17 cellular contexts compared by ENCODE assay signal in the genomic region with DNA sequence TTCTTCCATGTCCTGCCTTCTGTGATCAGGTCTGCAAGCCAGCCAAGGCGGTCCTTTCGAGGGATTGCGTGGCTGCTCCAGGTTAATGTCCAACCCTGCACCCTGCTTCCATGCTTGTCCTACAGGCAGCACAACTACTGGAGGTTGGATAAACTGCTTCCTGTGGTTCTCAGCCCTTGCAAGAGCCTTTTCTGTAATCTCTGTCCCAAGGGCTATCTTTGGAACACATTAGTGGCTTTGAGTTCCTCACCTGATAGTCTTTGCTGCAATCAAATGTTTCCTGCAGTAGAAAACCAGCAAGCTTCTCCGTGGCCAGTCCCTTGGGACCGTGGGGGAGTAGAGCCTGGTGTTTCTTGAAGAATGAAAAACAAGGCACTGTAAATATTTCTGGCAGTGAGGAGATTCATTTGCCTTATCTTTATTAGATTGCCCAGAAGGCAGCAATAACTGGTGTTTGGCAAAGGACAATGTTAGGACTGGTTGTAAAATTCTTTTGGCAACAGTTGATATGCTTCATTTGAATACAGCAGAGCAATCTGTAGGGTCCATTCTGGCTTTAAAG.
DNase-seq lines count a peak whose midpoint lies in the region; ATAC-seq, FAIRE-seq and TF ChIP-seq lines count a peak whose summit lies in the region.
"Had no signal": no experiment of that assay in that cellular context is flagged by ENCODE, and none has a peak within 500 bp of the region (broad histone marks: within the 10 kb centered on the region; RNA-seq: fewer than 3 reads in every experiment).

No MANE protein-coding gene starts in this region.

- no peak overlapping the region for H2BK120ac ChIP-seq in H1 (replicated peaks; ENCODE audit: low read depth, low read length)

- H3K4ac ChIP-seq in H1 (replicated peaks; ENCODE audit: insufficient read length, low read depth, low read length) = no peak overlapping the region

- H4K8ac ChIP-seq in H1 (ENCODE audit: extremely low read depth, insufficient read depth, low read length) = 0 out of 2 replicates have a peak overlapping the region, but pooled peaks have one; percentile 7

- no peak overlapping the region for H2BK15ac ChIP-seq in H1 (ENCODE audit: low read length)

- H3K23ac ChIP-seq in H1 (ENCODE audit: insufficient read length) = no peak overlapping the region

- peak overlapping the region; percentile 33 for H3K27ac Mint-ChIP-seq in progenitor cell of endocrine pancreas
- H3K27ac Mint-ChIP-seq: activated B cell treated with CpG ODN at 0.5 μM for 24 hours; activated naive CD4-positive, alpha-beta T cell treated with anti-CD3 and anti-CD28 coated beads, Interleukin-2, amount 50 U/mL, for 72 hours had no signal

- H3K4me3 Mint-ChIP-seq in progenitor cell of endocrine pancreas (ENCODE audit: low read depth) = no peak overlapping the region
- H3K4me3 Mint-ChIP-seq: activated B cell treated with CpG ODN at 0.5 μM for 24 hours had no signal

- H3K9me3 Mint-ChIP-seq in progenitor cell of endocrine pancreas (ENCODE audit: low read depth) = no peaks in the 10 kb centered on the region
- H3K9me3 Mint-ChIP-seq: activated B cell treated with CpG ODN at 0.5 μM for 24 hours; activated naive CD4-positive, alpha-beta T cell treated with anti-CD3 and anti-CD28 coated beads, Interleukin-2, amount 50 U/mL, for 72 hours had no signal

- H3K4me3 ChIP-seq in H1 (ENCODE audit: extremely low read depth in 1 of 4, insufficient read depth in 2 of 4, low read depth in 3 of 4, low read length in 4 of 4) = no peak overlapping the region
- H3K4me3 ChIP-seq: lower lobe of right lung, SK-N-MC, spleen had no signal

- no peak for ATAC-seq in GM18498 (IDR thresholded peaks at IDR 0.05; ENCODE audit: unreplicated experiment)
- ATAC-seq: activated naive CD4-positive, alpha-beta T cell treated with anti-CD3 and anti-CD28 coated beads, Interleukin-2, amount 50 U/mL, for 72 hours; lower lobe of right lung had no signal

- CTCF ChIA-PET in H1 (lab: Charles Lee; ENCODE audit: partially characterized antibody) = interaction anchor here (0.7 to 1.2 kb wide), 3 partner anchors 9 to 99 kb away, joined by 3 read pairs; no protein-coding TSS in a partner anchor

- H3K9ac ChIP-seq in H1 (replicated peaks in 1 of 4; ENCODE audit: extremely low read depth in 1 of 4, low read depth in 3 of 4, low read length in 3 of 4) = no peak overlapping the region

- no peaks in the 10 kb centered on the region for H3K79me1 ChIP-seq in H1 (ENCODE audit: low read depth, low read length)

- TF ChIP-seq RAD21 in H1 (IDR thresholded peaks at IDR 0.05 in 1 of 2, conservative IDR thresholded peaks at IDR 0.05 in 1 of 2; ENCODE audit: low read depth in 2 of 2, low read length in 2 of 2) = no peak

- TF ChIP-seq CTCF in H1 (IDR thresholded peaks at IDR 0.05; ENCODE audit: control extremely low read depth in 1 of 3, insufficient read depth in 1 of 3, low read depth in 1 of 3, low read length in 3 of 3) (no peak), progenitor cell of endocrine pancreas (IDR thresholded peaks at IDR 0.05; ENCODE audit: unreplicated experiment) (no peak)

- no peak overlapping the region for H2BK12ac ChIP-seq in H1 (ENCODE audit: low read depth, low read length)

- H2AK5ac ChIP-seq in H1 (ENCODE audit: low read depth, low read length) = no peak overlapping the region

- peaks cover 0 to 4% (median 1%) of the 10 kb centered on the region in 4 experiments; a peak in 4 of 7 replicates for H3K4me1 ChIP-seq in H1 (replicated peaks in 1 of 4; ENCODE audit: control insufficient read depth in 3 of 4, insufficient read depth in 4 of 4, low read length in 3 of 4)
- H3K4me1 ChIP-seq: lower lobe of right lung, spleen had no signal

- no peaks in the 10 kb centered on the region for H3K36me3 Mint-ChIP-seq in progenitor cell of endocrine pancreas (ENCODE audit: insufficient read depth)
- H3K36me3 Mint-ChIP-seq: activated naive CD4-positive, alpha-beta T cell treated with anti-CD3 and anti-CD28 coated beads, Interleukin-2, amount 50 U/mL, for 72 hours had no signal

- DNase-seq in DMS 273 (lab: John Stamatoyannopoulos, UW; ENCODE audit: unreplicated experiment) (peak; percentile 58), DMS 273 treated with DMSO at 0.1 percent for 48 hours (lab: John Stamatoyannopoulos, UW) (no peak), NAMALWA (ENCODE audit: low spot score) (peak; percentile 21), H1 (ENCODE audit: low read depth in 1 of 2, low spot score in 2 of 2) (no peak), progenitor cell of endocrine pancreas (ENCODE audit: low spot score, unreplicated experiment) (no peak), caudate nucleus (lab: John Stamatoyannopoulos, UW) (no peak), amygdala (lab: John Stamatoyannopoulos, UW) (no peak)
- DNase-seq: activated B cell treated with CpG ODN at 0.5 μM for 24 hours; activated CD8-positive, alpha-beta memory T cell treated with anti-CD3 and anti-CD28 coated beads, Interleukin-2, amount 50 U/mL, for 48 hours; DMS153; lower lobe of right lung; NCI-H1694; spleen had no signal

- no peak overlapping the region for H4K91ac ChIP-seq in H1 (replicated peaks; ENCODE audit: insufficient read length, low read length)

- H3K18ac ChIP-seq in H1 (ENCODE audit: extremely low read depth, low read length) = no peak overlapping the region

- TF ChIP-seq POLR2A in H1 (IDR thresholded peaks at IDR 0.05; ENCODE audit: control extremely low read depth in 1 of 2, low read depth in 2 of 2, low read length in 2 of 2) = no peak

- H3K79me2 ChIP-seq in H1 (ENCODE audit: control insufficient read depth in 1 of 2, insufficient read depth in 2 of 2, low read length in 2 of 2) = no peaks in the 10 kb centered on the region

- no peak overlapping the region for H3K27ac ChIP-seq in H1 (ENCODE audit: low read depth, low read length)
- no peak overlapping the region for H3K27ac ChIP-seq in caudate nucleus (ENCODE audit: low read depth, low read length)
- H3K27ac ChIP-seq: lower lobe of right lung, SK-N-MC, spleen had no signal

- H4K5ac ChIP-seq in H1 (ENCODE audit: insufficient read length, low read depth, low read length) = no peak overlapping the region

- H2AFZ ChIP-seq in H1 (ENCODE audit: low read length) = no peak overlapping the region

- H3K9me3 ChIP-seq in H1 (ENCODE audit: insufficient read depth in 2 of 2, low read depth in 1 of 2, low read length in 1 of 2) = no peaks in the 10 kb centered on the region
- H3K9me3 ChIP-seq: lower lobe of right lung, spleen had no signal

- 93% methylated on average over 5 of the region's 5 CpGs; no CpG with 5 or more reads in 1 of the 2 experiments for WGBS in H1 (ENCODE audit: extremely low coverage in 1 of 2, insufficient coverage in 1 of 2, insufficient read length in 1 of 2, insufficient replicate concordance in 2 of 2, low coverage in 1 of 2, low lambda C conversion rate in 2 of 2, missing lambda C conversion rate in 1 of 2), 2 experiments

- H3K27me3 ChIP-seq in H1 (replicated peaks in 1 of 4; ENCODE audit: control insufficient read depth in 3 of 4, extremely low read depth in 1 of 4, insufficient read depth in 3 of 4, low read length in 3 of 4) = no peaks in the 10 kb centered on the region
- H3K27me3 ChIP-seq: spleen had no signal

- no peak overlapping the region for H3K14ac ChIP-seq in H1 (ENCODE audit: insufficient read length)

- no peak overlapping the region for H3K56ac ChIP-seq in H1 (replicated peaks; ENCODE audit: insufficient read length, low read depth, low read length)

- no peak for TF ChIP-seq EP300 in H1 (IDR thresholded peaks at IDR 0.05; ENCODE audit: borderline replicate concordance in 1 of 2, low read depth in 2 of 2, low read length in 2 of 2)

- no peak overlapping the region for H2BK5ac ChIP-seq in H1 (ENCODE audit: low read depth, low read length)

- H3K4me2 ChIP-seq in H1 (ENCODE audit: insufficient read depth in 1 of 2, low read depth in 2 of 2, low read length in 2 of 2) = no peak overlapping the region

- POLR2A ChIA-PET in H1 (lab: Charles Lee; ENCODE audit: partially characterized antibody) = interaction anchor here (1.1 kb wide), 1 partner anchor 10 kb away, joined by 5 read pairs; no protein-coding TSS in a partner anchor

- H2BK20ac ChIP-seq in H1 (ENCODE audit: low read length) = peak overlapping the region; percentile 21; the same call in 1 of the 2 replicates

- H3K36me3 ChIP-seq in H1 (ENCODE audit: control insufficient read depth in 2 of 4, insufficient read depth in 4 of 4, low read length in 3 of 4) = no peaks in the 10 kb centered on the region
- H3K36me3 ChIP-seq: lower lobe of right lung, spleen had no signal

- H3K23me2 ChIP-seq in H1 (ENCODE audit: low read depth, low read length) = no peaks in the 10 kb centered on the region

- no peaks in the 10 kb centered on the region for H3K27me3 Mint-ChIP-seq in progenitor cell of endocrine pancreas

- FAIRE-seq in H1 (lab: Jason Lieb, UNC) = no peak
- FAIRE-seq: A204.1 had no signal

- no peaks in the 10 kb centered on the region for H4K20me1 ChIP-seq in H1 (replicated peaks in 1 of 2; ENCODE audit: control insufficient read depth in 1 of 2, insufficient read depth in 2 of 2, low read length in 2 of 2)

- peaks cover 14% of the 10 kb centered on the region for H3K4me1 Mint-ChIP-seq in progenitor cell of endocrine pancreas (ENCODE audit: low read depth)
- H3K4me1 Mint-ChIP-seq: activated B cell treated with CpG ODN at 0.5 μM for 24 hours had no signal

TF ChIP-seq in H1, 55 proteins besides CTCF, POLR2A, EP300 and RAD21 (continues in another document):
- no peak for TF ChIP-seq KDM1A (IDR thresholded peaks at IDR 0.05; ENCODE audit: borderline replicate concordance, low read length)
- no peak for TF ChIP-seq RXRA (IDR thresholded peaks at IDR 0.05; ENCODE audit: insufficient read depth, low read depth, low read length)
- no peak for TF ChIP-seq USF2 (IDR thresholded peaks at IDR 0.05; ENCODE audit: low read length)
- no peak for TF ChIP-seq TEAD4 (IDR thresholded peaks at IDR 0.05; ENCODE audit: low read depth, low read length)
- no peak for TF ChIP-seq RBBP5 (IDR thresholded peaks at IDR 0.05; ENCODE audit: borderline replicate concordance, low read depth, low read length)
- TF ChIP-seq POU5F1 (IDR thresholded peaks at IDR 0.05; ENCODE audit: low read depth, low read length) = no peak
- no peak for TF ChIP-seq SAP30 (IDR thresholded peaks at IDR 0.05; ENCODE audit: insufficient read depth, insufficient replicate concordance, low read length)
- TF ChIP-seq SUZ12 (IDR thresholded peaks at IDR 0.05; ENCODE audit: low read length) = no peak
- TF ChIP-seq BACH1 (IDR thresholded peaks at IDR 0.05; ENCODE audit: low read length) = no peak
- TF ChIP-seq CREB1 (IDR thresholded peaks at IDR 0.05) = no peak
- TF ChIP-seq RNF2 (IDR thresholded peaks at IDR 0.05; ENCODE audit: borderline replicate concordance, low read depth, low read length, missing control alignments, poor library complexity, severe bottlenecking) = no peak

Comparison
In these comparisons a context has a peak if more than half of its experiments do, and no peak if none do; other contexts are left out.
1. DNase-seq: peak in DMS 273 (single experiment) and NAMALWA (single experiment); none in DMS 273 treated with DMSO at 0.1 percent for 48 hours (single experiment), H1 (0 of 2), progenitor cell of endocrine pancreas (single experiment), caudate nucleus (0 of 61) and amygdala (0 of 56).